In genomic region chr5:61860978-61861377, GRCh38 we compare ENCODE assay signal across 25 cellular contexts.
"Had no signal": no experiment of that assay in that cellular context is flagged by ENCODE, and none has a peak within 500 bp of the region (broad histone marks: within the 10 kb centered on the region; RNA-seq: fewer than 3 reads in every experiment).

No MANE protein-coding gene starts in this region.

- H3K27me3 ChIP-seq: Peyer's patch, SJSA1 had no signal

- H3K4me1 ChIP-seq: Peyer's patch, SJSA1 had no signal

- H3K9me3 ChIP-seq: Peyer's patch, SJSA1 had no signal

- H3K4me3 ChIP-seq: Peyer's patch, SJSA1 had no signal

- DNase-seq: activated B cell treated with CpG ODN at 0.5 μM for 24 hours; activated CD4-positive, alpha-beta T cell treated with anti-CD3 and anti-CD28 coated beads for 1 hour; activated CD4-positive, alpha-beta T cell treated with anti-CD3 and anti-CD28 coated beads, Interleukin-2, amount 50 U/mL, for 48 hours; activated CD8-positive, alpha-beta memory T cell treated with anti-CD3 and anti-CD28 coated beads, Interleukin-2, amount 10 ng/mL, durations not matched to agents 7 days and 5 days; activated gamma-delta T cell treated with Interleukin-2 at 50 U/mL for 16 hours; activated naive CD4-positive, alpha-beta T cell treated with anti-CD3 and anti-CD28 coated beads, Interleukin-2, amount 10 ng/mL, durations not matched to agents 7 days and 5 days; activated naive CD8-positive, alpha-beta T cell treated with anti-CD3 and anti-CD28 coated beads for 36 hours; activated T-cell treated with anti-CD3 and anti-CD28 coated beads, Interleukin-2, amount 50 U/mL, for 48 hours; anterior cingulate cortex; central memory CD4-positive, alpha-beta T cell; IMR-90; Kasumi-1; KBM-7; NCI-H1048; NCI-H1930; NCI-H2171; NCI-H2227 treated with DMSO at 0.1 percent for 48 hours; NCI-H446 treated with DMSO at 0.1 percent for 48 hours; NCI-H526 treated with DMSO at 0.1 percent for 48 hours; NK-92 treated with Interleukin-12 subunit alpha and Interleukin-12 subunit beta, amount 100 ng/mL, for 24 hours; OCI-M1; Peyer's patch; SHP77; SW 1271 had no signal

- H3K36me3 ChIP-seq: Peyer's patch, SJSA1 had no signal

- H3K27ac ChIP-seq: Peyer's patch, SJSA1 had no signal
